1 cellular context compared by ENCODE assay signal in genomic region chr2:102141011-102141914, GRCh38.
TF ChIP-seq lines count a peak whose summit lies in the region.

No MANE protein-coding gene starts in this region.

TF ChIP-seq in endothelial cell of umbilical vein, 7 proteins besides CTCF, POLR2A, EP300 and RAD21:
- TF ChIP-seq GATA2 (IDR thresholded peaks at IDR 0.05; ENCODE audit: insufficient read depth, insufficient read length, low read depth, low read length) (no peak), FOS (IDR thresholded peaks at IDR 0.05; ENCODE audit: borderline replicate concordance, insufficient read depth, low read length) (no peak), MYC (IDR thresholded peaks at IDR 0.05; ENCODE audit: low read depth, low read length) (no peak), MAX (IDR thresholded peaks at IDR 0.05; ENCODE audit: insufficient read depth, insufficient read length) (no peak), POLR2AphosphoS5 (IDR thresholded peaks at IDR 0.05; ENCODE audit: insufficient read depth, low read depth, low read length) (no peak), EZH2 (IDR thresholded peaks at IDR 0.05; ENCODE audit: borderline replicate concordance, low read depth, low read length, severe bottlenecking) (no peak), JUN (IDR thresholded peaks at IDR 0.05; ENCODE audit: borderline replicate concordance, insufficient read depth, insufficient read length, low read depth) (no peak)
